8 cellular contexts compared by ENCODE assay signal in the genomic region with DNA sequence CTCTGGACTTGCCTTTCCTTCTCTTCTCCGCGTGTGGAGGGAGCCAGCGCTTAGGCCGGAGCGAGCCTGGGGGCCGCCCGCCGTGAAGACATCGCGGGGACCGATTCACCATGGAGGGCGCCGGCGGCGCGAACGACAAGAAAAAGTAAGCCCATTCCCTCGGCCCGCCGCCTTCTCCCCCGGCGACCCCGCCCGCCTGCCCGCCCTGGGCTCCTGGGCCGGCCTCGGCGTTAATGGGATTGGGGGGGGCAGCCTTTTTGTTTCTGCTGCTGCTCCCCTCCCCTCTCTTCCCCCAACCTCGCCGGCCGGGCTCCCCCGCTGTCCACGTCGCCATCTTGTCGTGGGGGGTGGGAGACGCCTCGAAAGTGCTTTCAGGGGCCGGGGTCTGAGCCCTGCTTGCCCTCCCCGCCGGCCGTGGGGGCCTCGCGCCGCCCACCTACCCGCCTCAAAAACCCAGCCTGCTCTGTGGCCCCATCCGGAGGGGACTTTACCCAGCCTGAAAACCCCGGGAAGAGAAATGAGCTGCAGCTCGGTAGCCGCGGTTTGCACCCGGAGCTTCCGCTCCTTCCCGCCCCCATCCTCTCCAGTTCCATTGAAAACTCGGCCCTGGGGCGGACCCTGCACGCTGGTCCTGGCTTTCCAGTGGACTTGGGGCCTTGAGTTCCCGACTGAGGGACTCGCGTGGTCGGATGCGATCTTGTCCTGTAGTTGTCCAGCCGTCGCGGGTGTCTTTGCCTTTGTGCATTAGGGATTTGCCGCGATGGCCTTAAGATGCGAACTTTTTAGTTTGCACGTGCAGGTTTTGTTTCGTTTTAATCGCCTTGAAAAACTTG. TPM values are rescaled to one million over a fixed set of nuclear protein-coding genes. Genes with fewer than 3 reads are reported as not detected.
A peak's percentile ranks its signal among the peaks of the same experiment; 100 is the strongest.
DNase-seq lines count a peak whose midpoint lies in the region; ATAC-seq and TF ChIP-seq lines count a peak whose summit lies in the region.

No MANE protein-coding gene starts in this region.

- H3K36me3 Mint-ChIP-seq in CD4-positive, alpha-beta T cell (ENCODE audit: low read depth), result peaks cover 17% of the 10 kb centered on the region

- TF ChIP-seq EP300 in tibial nerve (IDR thresholded peaks at IDR 0.05), result peak in 1 of 2 donors; percentile 5

- TF ChIP-seq CTCF in CD4-positive, alpha-beta T cell (IDR thresholded peaks at IDR 0.05), result no peak
- TF ChIP-seq CTCF in tibial nerve (IDR thresholded peaks at IDR 0.05), result no peak

- no peak for TF ChIP-seq POLR2A in tibial nerve (IDR thresholded peaks at IDR 0.05)

- no peaks in the 10 kb centered on the region for H3K27me3 Mint-ChIP-seq in CD4-positive, alpha-beta T cell

- in situ Hi-C loops in KBM-7 (cut with MboI; ENCODE audit: low pct_unique_long_range_greater_than_20kb, low sequenced_read_pairs), result no loop called here

- peak overlapping the region; percentile 91 for H3K27ac ChIP-seq in CD4-positive, alpha-beta T cell (ENCODE audit: low read depth, low read length)
- H3K27ac ChIP-seq in tibial nerve, result peak overlapping the region; percentile 95 to 98 (median 96)

- H3K27me3 ChIP-seq in CD4-positive, alpha-beta T cell (ENCODE audit: control insufficient read depth, insufficient read depth, low read length), result no peaks in the 10 kb centered on the region
- no peaks in the 10 kb centered on the region for H3K27me3 ChIP-seq in tibial nerve

- peak; percentile 13 to 50 (median 24) for DNase-seq in CD4-positive, alpha-beta T cell
- peak; percentile 74 for DNase-seq in KBM-7
- DNase-seq in SHP77 treated with DMSO at 0.1 percent for 48 hours (lab: John Stamatoyannopoulos, UW), result peak; percentile 18
- DNase-seq in activated naive CD4-positive, alpha-beta T cell treated with Interleukin-2 at 50 U/mL for 16 hours, result peak; percentile 56
- peak; percentile 56 for DNase-seq in globus pallidus (ENCODE audit: low spot score)
- DNase-seq in occipital lobe (lab: John Stamatoyannopoulos, UW), result peak; percentile 53
- DNase-seq in tibial nerve (ENCODE audit: low spot score in 2 of 2), result peak; percentile 20 to 40

- no peaks in the 10 kb centered on the region for H3K9me3 Mint-ChIP-seq in CD4-positive, alpha-beta T cell

- intact Hi-C loops in CD4-positive, alpha-beta T cell (cut with DNase I, micrococcal nuclease), result loop anchor here (1.0 to 10.0 kb wide), 9 partner anchors 25 to 1451 kb away; partner anchors contain the start of gene PPM1A (in 1 of the 2)

- peak overlapping the region; percentile 98 for H3K4me3 Mint-ChIP-seq in CD4-positive, alpha-beta T cell

- H3K9me3 ChIP-seq in CD4-positive, alpha-beta T cell (ENCODE audit: control insufficient read depth, low read length), result no peaks in the 10 kb centered on the region
- H3K9me3 ChIP-seq in tibial nerve, result no peaks in the 10 kb centered on the region

- POLR2A ChIA-PET in CD4-positive, alpha-beta T cell (lab: Charles Lee), result interaction anchor here (0.6 to 3.2 kb wide), 32 partner anchors 8 to 1447 kb away, joined by 3 to 27 read pairs (median 4); partner anchors contain the start of genes PPM1A and SNAPC1

- CTCF ChIA-PET in CD4-positive, alpha-beta T cell (lab: Charles Lee), result interaction anchor here (1.5 kb wide), 1 partner anchor 171 kb away, joined by 3 read pairs; no protein-coding TSS in a partner anchor

- peak overlapping the region; percentile 97 for H3K27ac Mint-ChIP-seq in CD4-positive, alpha-beta T cell

- ATAC-seq in CD4-positive, alpha-beta T cell (ENCODE audit: poor library complexity), result no peak
- peak; percentile 4 for ATAC-seq in GM21423 (IDR thresholded peaks at IDR 0.05; ENCODE audit: unreplicated experiment)

- H3K4me1 ChIP-seq in tibial nerve, result peaks cover 0 to 36% (median 15%) of the 10 kb centered on the region in 4 donors

- no peaks in the 10 kb centered on the region for H3K36me3 ChIP-seq in tibial nerve

- H3K4me1 Mint-ChIP-seq in CD4-positive, alpha-beta T cell (ENCODE audit: low read depth), result peaks cover 73% of the 10 kb centered on the region

- WGBS in tibial nerve, 2 donors, result 1% methylated on average over 41 to 70 of the region's 70 CpGs

- H3K4me3 ChIP-seq in tibial nerve, result peak overlapping the region; percentile 86 to 98 (median 92)

RNA-seq across cellular contexts. Expression of gene HIF1A, which starts 0.6 kb away (rescaled TPM):
- total RNA-seq in CD4-positive, alpha-beta T cell, result 100 to 1,000 TPM; 350 to 369 TPM
- total RNA-seq in occipital lobe (140 TPM), tibial nerve (10 to 100 TPM; 37.9 to 80.4 (median 59.4) TPM)

Comparison
In these comparisons a context has a peak if more than half of its experiments do, and no peak if none do; other contexts are left out.
1. DNase-seq: peak in every context shown above with its lines; median percentile 74 in KBM-7; 56 in activated naive CD4-positive, alpha-beta T cell treated with Interleukin-2 at 50 U/mL for 16 hours; 56 in globus pallidus; 53 in occipital lobe; 30 in tibial nerve; 24 in CD4-positive, alpha-beta T cell; 18 in SHP77 treated with DMSO at 0.1 percent for 48 hours.